In genomic region chr19:46283771-46284170, GRCh38 we compare ENCODE assay signal across 25 cellular contexts. TPM values are rescaled to one million over a fixed set of nuclear protein-coding genes. Genes with fewer than 3 reads are reported as not detected.
DNase-seq lines count a peak whose midpoint lies in the region; ATAC-seq and TF ChIP-seq lines count a peak whose summit lies in the region.
"Had no signal": no experiment of that assay in that cellular context is flagged by ENCODE, and none has a peak within 500 bp of the region (broad histone marks: within the 10 kb centered on the region; RNA-seq: fewer than 3 reads in every experiment).

No MANE protein-coding gene starts in this region.

- H3K27me3 ChIP-seq in right cardiac atrium (ENCODE audit: control insufficient read depth, insufficient read depth), result no peaks in the 10 kb centered on the region
- no peaks in the 10 kb centered on the region for H3K27me3 ChIP-seq in gastrocnemius medialis
- H3K27me3 ChIP-seq: transverse colon had no signal

- H3K4me1 ChIP-seq in right cardiac atrium (ENCODE audit: control insufficient read depth, insufficient read depth, low read length) (no peaks in the 10 kb centered on the region), gastrocnemius medialis (no peaks in the 10 kb centered on the region)

- H3K9me3 ChIP-seq in right cardiac atrium (ENCODE audit: control insufficient read depth, low read length) (no peaks in the 10 kb centered on the region), gastrocnemius medialis (no peaks in the 10 kb centered on the region)
- H3K9me3 ChIP-seq: transverse colon had no signal

- ATAC-seq in right cardiac atrium, result peak; percentile 76 to 89
- ATAC-seq in gastrocnemius medialis, result peak; percentile 64 to 76
- ATAC-seq: activated naive CD8-positive, alpha-beta T cell treated with anti-CD3 and anti-CD28 coated beads, Interleukin-2, amount 50 U/mL, for 24 hours; WTC11 had no signal

- peak overlapping the region; percentile 5 for H3K27ac ChIP-seq in right cardiac atrium (ENCODE audit: low read length)
- H3K27ac ChIP-seq in gastrocnemius medialis, result peak overlapping the region; percentile 18 to 70 (median 63)
- H3K27ac ChIP-seq: C4-2B, PC-9 had no signal

- peaks cover 17% of the 10 kb centered on the region for H3K4me1 Mint-ChIP-seq in endothelial cell (ENCODE audit: unreplicated experiment)
- H3K4me1 Mint-ChIP-seq: activated CD4-positive, alpha-beta T cell treated with anti-CD3 and anti-CD28 coated beads, Interleukin-2, amount 10 ng/mL, durations not matched to agents 7 days and 5 days; activated naive CD8-positive, alpha-beta T cell treated with anti-CD3 and anti-CD28 coated beads, Interleukin-2, amount 50 U/mL, for 24 hours had no signal

- no peaks in the 10 kb centered on the region for H3K9me3 Mint-ChIP-seq in endothelial cell (ENCODE audit: unreplicated experiment)
- H3K9me3 Mint-ChIP-seq: activated naive CD8-positive, alpha-beta T cell treated with anti-CD3 and anti-CD28 coated beads, Interleukin-2, amount 50 U/mL, for 24 hours; activated T-cell treated with anti-CD3 and anti-CD28 coated beads, Interleukin-2, amount 50 U/mL, for 24 hours; WTC11 had no signal

- WGBS in right cardiac atrium, result 65% methylated on average over 4 of the region's 4 CpGs

- peak overlapping the region; percentile 83 for H3K27ac Mint-ChIP-seq in endothelial cell (ENCODE audit: unreplicated experiment)
- H3K27ac Mint-ChIP-seq: activated CD4-positive, alpha-beta T cell treated with anti-CD3 and anti-CD28 coated beads, Interleukin-2, amount 10 ng/mL, durations not matched to agents 7 days and 5 days; activated naive CD8-positive, alpha-beta T cell treated with anti-CD3 and anti-CD28 coated beads, Interleukin-2, amount 50 U/mL, for 24 hours; activated T-cell treated with anti-CD3 and anti-CD28 coated beads, Interleukin-2, amount 50 U/mL, for 24 hours; WTC11 had no signal

- H3K36me3 Mint-ChIP-seq in endothelial cell (ENCODE audit: low read depth, unreplicated experiment), result peaks cover 4% of the 10 kb centered on the region
- H3K36me3 Mint-ChIP-seq: WTC11 had no signal

- H3K4me3 ChIP-seq in right cardiac atrium (ENCODE audit: low read length), result no peak overlapping the region
- no peak overlapping the region for H3K4me3 ChIP-seq in gastrocnemius medialis
- H3K4me3 ChIP-seq: PC-9, transverse colon had no signal

- no peak overlapping the region for H3K4me3 Mint-ChIP-seq in endothelial cell (ENCODE audit: unreplicated experiment)
- H3K4me3 Mint-ChIP-seq: activated CD4-positive, alpha-beta T cell treated with anti-CD3 and anti-CD28 coated beads, Interleukin-2, amount 10 ng/mL, durations not matched to agents 7 days and 5 days; activated naive CD8-positive, alpha-beta T cell treated with anti-CD3 and anti-CD28 coated beads, Interleukin-2, amount 50 U/mL, for 24 hours; activated T-cell treated with anti-CD3 and anti-CD28 coated beads, Interleukin-2, amount 50 U/mL, for 24 hours; WTC11 had no signal

- H3K27me3 Mint-ChIP-seq in endothelial cell (ENCODE audit: unreplicated experiment), result peaks cover 6% of the 10 kb centered on the region

- in situ Hi-C loops in KBM-7 (cut with MboI; ENCODE audit: low pct_unique_long_range_greater_than_20kb, low sequenced_read_pairs), result loop anchor here (10.0 kb wide), 1 partner anchor 211 kb away; the partner anchor contains the start of gene PNMA8B
- in situ Hi-C loops in gastrocnemius medialis (cut with MboI; ENCODE audit: low sequenced_read_pairs in 4 of 4), result loop anchor here in 2 of 4 donors (10.0 to 25.0 kb wide), 2 partner anchors 201 to 204 kb away; partner anchors contain the start of gene PNMA8B (in 1 of the 2)
- in situ Hi-C loops in GM13976 (cut with MboI; ENCODE audit: low sequenced_read_pairs, unreplicated experiment), result no loop called here

- no peaks in the 10 kb centered on the region for H3K36me3 ChIP-seq in gastrocnemius medialis
- H3K36me3 ChIP-seq: transverse colon had no signal

- no peak for TF ChIP-seq POLR2A in gastrocnemius medialis (IDR thresholded peaks at IDR 0.05)

- DNase-seq in KBM-7 (peak; percentile 28), endothelial cell (ENCODE audit: low spot score) (no peak), right cardiac atrium (peak; percentile 55 to 73 (median 58)), gastrocnemius medialis (no peak), anterior cingulate cortex (lab: John Stamatoyannopoulos, UW) (no peak), GM13976 (ENCODE audit: low spot score) (no peak)
- no peak for DNase-seq in activated T-cell treated with anti-CD3 and anti-CD28 coated beads, Interleukin-2, amount 50 U/mL, for 48 hours
- DNase-seq: activated CD4-positive, alpha-beta T cell treated with anti-CD3 and anti-CD28 coated beads, Interleukin-2, amount 10 ng/mL, durations not matched to agents 7 days and 5 days; activated naive CD8-positive, alpha-beta T cell treated with anti-CD3 and anti-CD28 coated beads, Interleukin-2, amount 50 U/mL, for 24 hours; activated T-cell treated with anti-CD3 and anti-CD28 coated beads, Interleukin-2, amount 50 U/mL, for 24 hours; cerebellar nuclear complex; DMS79 treated with DMSO at 0.1 percent for 48 hours; head of caudate nucleus; MV-4-11; NCI-H1436 treated with DMSO at 0.1 percent for 48 hours; NCI-H510A; occipital lobe; PC-9; transverse colon had no signal

- TF ChIP-seq CTCF in endothelial cell (IDR thresholded peaks at IDR 0.05; ENCODE audit: unreplicated experiment) (no peak), gastrocnemius medialis (IDR thresholded peaks at IDR 0.05 in 4 of 5, conservative IDR thresholded peaks at IDR 0.05 in 1 of 5) (no peak), GM13976 (IDR thresholded peaks at IDR 0.05; ENCODE audit: borderline replicate concordance, control extremely low read depth, extremely low read depth, insufficient read depth, missing control alignments) (no peak)

- intact Hi-C loops in right cardiac atrium (cut with DNase I), result loop anchor here in 2 of 4 donors (10.0 kb wide), 2 partner anchors 201 to 231 kb away; no protein-coding TSS in a partner anchor
- intact Hi-C loops in gastrocnemius medialis (cut with DNase I; ENCODE audit: low total_unique reads), result no loop called here

RNA-seq across cellular contexts. Expression of gene HIF3A, which starts 13.1 kb away (rescaled TPM):
- total RNA-seq in endothelial cell (ENCODE audit: unreplicated experiment) (54.2 TPM), right cardiac atrium (100 to 1,000 TPM in 1 of 4 donors, 10 to 100 TPM in 3; 60.0 to 132 (median 90.8) TPM), gastrocnemius medialis (10 to 100 TPM in 3 of 4 donors, 1 to 10 TPM in 1; 5.9 to 29.2 (median 13.9) TPM)
- 94.7 TPM for polyA plus RNA-seq in right cardiac atrium
- total RNA-seq: activated CD4-positive, alpha-beta T cell treated with anti-CD3 and anti-CD28 coated beads, Interleukin-2, amount 10 ng/mL, durations not matched to agents 7 days and 5 days; LHCN-M2; PC-9 had no signal

RNA-seq across cellular contexts. Expression of gene IGFL1, which starts 54.2 kb away (rescaled TPM):
- total RNA-seq in endothelial cell (ENCODE audit: unreplicated experiment), result not detected
- total RNA-seq in right cardiac atrium, result not detected
- not detected for polyA plus RNA-seq in right cardiac atrium
- total RNA-seq in gastrocnemius medialis, result not detected
- total RNA-seq: activated CD4-positive, alpha-beta T cell treated with anti-CD3 and anti-CD28 coated beads, Interleukin-2, amount 10 ng/mL, durations not matched to agents 7 days and 5 days; kidney epithelial cell; LHCN-M2; mesenteric fat pad; occipital lobe; renal cortical epithelial cell; transverse colon; WTC11 had no signal

Comparison
In these comparisons a context has a peak if more than half of its experiments do, and no peak if none do; other contexts are left out.
1. DNase-seq: peak in KBM-7 (single experiment) and right cardiac atrium (3 of 3); none in endothelial cell (single experiment), gastrocnemius medialis (0 of 2), activated T-cell treated with anti-CD3 and anti-CD28 coated beads, Interleukin-2, amount 50 U/mL, for 48 hours (0 of 2), anterior cingulate cortex (0 of 58) and GM13976 (single experiment).